1 cellular context compared by ENCODE assay signal in genomic region chr10:102133373-102134195, GRCh38.
A peak's percentile ranks its signal among the peaks of the same experiment; 100 is the strongest.
TF ChIP-seq lines count a peak whose summit lies in the region.

No MANE protein-coding gene starts in this region.

TF ChIP-seq in HepG2, 621 proteins besides CTCF, POLR2A, EP300 and RAD21 (continued from another document and continues in another):
- TF ChIP-seq ATF6 (CRISPR knock-in tag; conservative IDR thresholded peaks at IDR 0.05) = no peak
- TF ChIP-seq TP53 (CRISPR knock-in tag; conservative IDR thresholded peaks at IDR 0.05) = no peak
- TF ChIP-seq ZBTB26 (CRISPR knock-in tag; IDR thresholded peaks at IDR 0.05; ENCODE audit: borderline replicate concordance) = no peak
- TF ChIP-seq HMGA1 (CRISPR knock-in tag; conservative IDR thresholded peaks at IDR 0.05) = no peak
- TF ChIP-seq ZSCAN21 (CRISPR knock-in tag; IDR thresholded peaks at IDR 0.05; ENCODE audit: borderline replicate concordance) = no peak
- TF ChIP-seq NCOA5 (CRISPR knock-in tag; IDR thresholded peaks at IDR 0.05) = no peak
- TF ChIP-seq RBM22 (optimal IDR thresholded peaks at IDR 0.05; ENCODE audit: low read length) = no peak
- TF ChIP-seq ZSCAN29 (CRISPR knock-in tag; conservative IDR thresholded peaks at IDR 0.05) = no peak; the same call in 1 of the 2 replicates
- TF ChIP-seq DRAP1 (CRISPR knock-in tag; IDR thresholded peaks at IDR 0.05) = no peak
- TF ChIP-seq ARNT (IDR thresholded peaks at IDR 0.05) = no peak
- no peak; the same call in 1 of the 2 replicates for TF ChIP-seq ZNF724P (CRISPR knock-in tag; IDR thresholded peaks at IDR 0.05; ENCODE audit: borderline replicate concordance)
- no peak for TF ChIP-seq PAWR (CRISPR knock-in tag; IDR thresholded peaks at IDR 0.05; ENCODE audit: borderline replicate concordance)
- peak; percentile 80 for TF ChIP-seq ZNF687 (CRISPR knock-in tag; IDR thresholded peaks at IDR 0.05)
- no peak for TF ChIP-seq STAG1 (CRISPR knock-in tag; IDR thresholded peaks at IDR 0.05)
- no peak; the same call in 1 of the 2 replicates for TF ChIP-seq CREBL2 (CRISPR knock-in tag; IDR thresholded peaks at IDR 0.05; ENCODE audit: borderline replicate concordance)
- no peak for TF ChIP-seq SRSF9 (IDR thresholded peaks at IDR 0.05; ENCODE audit: borderline replicate concordance, insufficient read depth, low read depth, low read length, poor library complexity, severe bottlenecking)
- TF ChIP-seq PHF21A (CRISPR knock-in tag; IDR thresholded peaks at IDR 0.05) = no peak
- TF ChIP-seq ZNF280D (CRISPR knock-in tag; IDR thresholded peaks at IDR 0.05) = no peak
- no peak for TF ChIP-seq ATF3 (CRISPR knock-in tag; IDR thresholded peaks at IDR 0.05)
- TF ChIP-seq PAX8 (CRISPR knock-in tag; IDR thresholded peaks at IDR 0.05; ENCODE audit: borderline replicate concordance) = no peak
- peak; percentile 62 for TF ChIP-seq AGO2 (optimal IDR thresholded peaks at IDR 0.05; ENCODE audit: low read depth, low read length)
- no peak for TF ChIP-seq ZBTB38 (CRISPR knock-in tag; IDR thresholded peaks at IDR 0.05)
- TF ChIP-seq NR2F6 (IDR thresholded peaks at IDR 0.05) = no peak
- TF ChIP-seq NR2F6 (CRISPR knock-in tag; IDR thresholded peaks at IDR 0.05) = no peak
- 0 out of 2 replicates have a peak, but pooled peaks have one; percentile 0 for TF ChIP-seq KMT2B (CRISPR knock-in tag; IDR thresholded peaks at IDR 0.05)
- no peak for TF ChIP-seq ZNF576 (CRISPR knock-in tag; IDR thresholded peaks at IDR 0.05)
- TF ChIP-seq MLLT10 (CRISPR knock-in tag; IDR thresholded peaks at IDR 0.05) = no peak
- no peak for TF ChIP-seq FOXC1 (CRISPR knock-in tag; IDR thresholded peaks at IDR 0.05; ENCODE audit: borderline replicate concordance)
- no peak for TF ChIP-seq ZNF784 (CRISPR knock-in tag; IDR thresholded peaks at IDR 0.05; ENCODE audit: borderline replicate concordance)
- peak; percentile 99 for TF ChIP-seq DMAP1 (CRISPR knock-in tag; IDR thresholded peaks at IDR 0.05)
- no peak for TF ChIP-seq ELF4 (CRISPR knock-in tag; IDR thresholded peaks at IDR 0.05; ENCODE audit: borderline replicate concordance)
- peak; percentile 71 for TF ChIP-seq HOXA5 (CRISPR knock-in tag; IDR thresholded peaks at IDR 0.05)
- TF ChIP-seq EZH2 (conservative IDR thresholded peaks at IDR 0.05; ENCODE audit: low read depth, low read length) = no peak
- TF ChIP-seq LRRFIP1 (CRISPR knock-in tag; conservative IDR thresholded peaks at IDR 0.05) = no peak
- no peak for TF ChIP-seq RFX5 (IDR thresholded peaks at IDR 0.05; ENCODE audit: low read depth, low read length)
- no peak for TF ChIP-seq ZNF235 (CRISPR knock-in tag; IDR thresholded peaks at IDR 0.05; ENCODE audit: borderline replicate concordance)
- no peak for TF ChIP-seq ZNF530 (CRISPR knock-in tag; IDR thresholded peaks at IDR 0.05; ENCODE audit: low read depth)
- 0 out of 2 replicates have a peak, but pooled peaks have one; percentile 41 for TF ChIP-seq GLI4 (CRISPR knock-in tag; IDR thresholded peaks at IDR 0.05; ENCODE audit: borderline replicate concordance)
- TF ChIP-seq ZNF224 (CRISPR knock-in tag; IDR thresholded peaks at IDR 0.05) = no peak
- no peak for TF ChIP-seq AKAP8 (CRISPR knock-in tag; IDR thresholded peaks at IDR 0.05)
- no peak for TF ChIP-seq ZNF839 (CRISPR knock-in tag; IDR thresholded peaks at IDR 0.05; ENCODE audit: borderline replicate concordance)
- no peak for TF ChIP-seq SOX6 (IDR thresholded peaks at IDR 0.05)
- no peak for TF ChIP-seq SOX6 (CRISPR knock-in tag; IDR thresholded peaks at IDR 0.05)
- TF ChIP-seq ZMAT3 (CRISPR knock-in tag; conservative IDR thresholded peaks at IDR 0.05) = no peak
- TF ChIP-seq ZBTB44 (CRISPR knock-in tag; IDR thresholded peaks at IDR 0.05) = no peak
- no peak for TF ChIP-seq ZNF556 (CRISPR knock-in tag; IDR thresholded peaks at IDR 0.05; ENCODE audit: borderline replicate concordance)
- TF ChIP-seq ZNF296 (CRISPR knock-in tag; conservative IDR thresholded peaks at IDR 0.05) = no peak
- TF ChIP-seq ZMYM3 (CRISPR knock-in tag; IDR thresholded peaks at IDR 0.05) = no peak; the same call in 1 of the 2 replicates
- TF ChIP-seq HOXA9 (CRISPR knock-in tag; IDR thresholded peaks at IDR 0.05; ENCODE audit: borderline replicate concordance) = no peak
- TF ChIP-seq ZNF672 (CRISPR knock-in tag; IDR thresholded peaks at IDR 0.05) = no peak
- no peak for TF ChIP-seq YEATS2 (CRISPR knock-in tag; IDR thresholded peaks at IDR 0.05; ENCODE audit: borderline replicate concordance)
- no peak for TF ChIP-seq JUN (CRISPR knock-in tag; IDR thresholded peaks at IDR 0.05)
- TF ChIP-seq RXRA (CRISPR knock-in tag; IDR thresholded peaks at IDR 0.05) = no peak; the same call in 1 of the 2 replicates
- TF ChIP-seq ZNF12 (CRISPR knock-in tag; IDR thresholded peaks at IDR 0.05) = no peak
- TF ChIP-seq ARNTL (CRISPR knock-in tag; IDR thresholded peaks at IDR 0.05) = peak; percentile 89
